In genomic region chr6:116088946-116089345, GRCh38 we compare ENCODE assay signal across 1 cellular context.
TF ChIP-seq lines count a peak whose summit lies in the region.

No MANE protein-coding gene starts in this region.

TF ChIP-seq in IMR-90, 13 proteins besides CTCF, POLR2A, EP300 and RAD21:
- no peak for TF ChIP-seq NFE2L2 (IDR thresholded peaks at IDR 0.05; ENCODE audit: low read depth, low read length)
- no peak for TF ChIP-seq SMC3 (IDR thresholded peaks at IDR 0.05; ENCODE audit: low read depth, low read length)
- no peak for TF ChIP-seq USF2 (IDR thresholded peaks at IDR 0.05; ENCODE audit: low read depth, low read length)
- no peak for TF ChIP-seq CEBPB (IDR thresholded peaks at IDR 0.05; ENCODE audit: low read depth, low read length)
